In genomic region chr7:86643478-86644281, GRCh38 we compare ENCODE assay signal across 9 cellular contexts. TPM values are rescaled to one million over a fixed set of nuclear protein-coding genes. Genes with fewer than 3 reads are reported as not detected.
DNase-seq lines count a peak whose midpoint lies in the region; ATAC-seq and TF ChIP-seq lines count a peak whose summit lies in the region.
"Had no signal": no experiment of that assay in that cellular context is flagged by ENCODE, and none has a peak within 500 bp of the region (broad histone marks: within the 10 kb centered on the region; RNA-seq: fewer than 3 reads in every experiment).

Gene GRM3, plus strand, starts transcription at chr7:86643909. Its CDS starts 121,237 bp downstream, at chr7:86765146.

- H3K36me3 Mint-ChIP-seq in HFFc6 (ENCODE audit: low read depth) = no peaks in the 10 kb centered on the region

- DNase-seq in HuH-7 (ENCODE audit: low spot score) (peak; percentile 43), astrocyte of the cerebellum (ENCODE audit: low read depth) (no peak), HT-29 (ENCODE audit: low spot score) (no peak), NCI-H2029 treated with DMSO at 0.1 percent for 48 hours (lab: John Stamatoyannopoulos, UW) (no peak), HFFc6 (no peak)
- no peak for DNase-seq in stimulated activated naive CD8-positive, alpha-beta T cell treated with anti-CD3 and anti-CD28 coated beads, Interleukin-15, Interleukin-2, amounts not matched to agents 100 U/mL and 50 U/mL, for 24 hours
- DNase-seq: colonic mucosa had no signal

- no peak within 1 kb of the TSS for H3K27ac Mint-ChIP-seq in HFFc6

- H3K4me1 Mint-ChIP-seq in HFFc6 (ENCODE audit: low read depth) = no peaks in the 10 kb centered on the region

- H3K4me3 ChIP-seq in astrocyte of the cerebellum (ENCODE audit: low read depth, low read length) = peak within 1 kb of the TSS; percentile 36
- H3K4me3 ChIP-seq: colonic mucosa had no signal

- peaks cover 5% of the 10 kb centered on the region; the same call in 1 of the 2 replicates for H3K9me3 Mint-ChIP-seq in HFFc6

- no peak within 1 kb of the TSS for H3K4me3 Mint-ChIP-seq in HFFc6

- no peaks in the 10 kb centered on the region for H3K27me3 ChIP-seq in layer of hippocampus (ENCODE audit: control insufficient read depth, insufficient read depth, low read length)

- TF ChIP-seq CTCF in astrocyte of the cerebellum (IDR thresholded peaks at IDR 0.05; ENCODE audit: low read depth, low read length, missing control alignments) = no peak
- no peak for TF ChIP-seq CTCF in HFFc6 (IDR thresholded peaks at IDR 0.05)

- H3K27me3 Mint-ChIP-seq in HFFc6 (ENCODE audit: insufficient read depth) = no peaks in the 10 kb centered on the region

- H3K27ac ChIP-seq in layer of hippocampus (ENCODE audit: low read depth, low read length) = peak within 1 kb of the TSS; percentile 92
- H3K27ac ChIP-seq: colonic mucosa had no signal

- peak; percentile 28 for ATAC-seq in stimulated activated naive CD8-positive, alpha-beta T cell treated with anti-CD3 and anti-CD28 coated beads, Interleukin-15, Interleukin-2, amounts not matched to agents 100 U/mL and 50 U/mL, for 24 hours
- no peak for ATAC-seq in HG03097 (IDR thresholded peaks at IDR 0.05; ENCODE audit: low FRiP score, unreplicated experiment)

- in situ Hi-C loops in astrocyte of the cerebellum (cut with HindIII; ENCODE audit: low sequenced_read_pairs) = no loop called here

RNA-seq across cellular contexts. Expression of gene GRM3, which starts in this region (rescaled TPM):
- total RNA-seq in HT-29 (2014; rRNA removed; shearing (Covaris generic)) = not detected in 2 replicates
- total RNA-seq in HFFc6 (2021; fragmentation: NEBNext Ultra II Directional; extraction: Animal tissue kit (Norgen Biotek cat#: 25700)) = not detected
- total RNA-seq: colonic mucosa had no signal
